Comparison of ENCODE assay signal across 8 cellular contexts in genomic region chr6:46217671-46218131, GRCh38. TPM values are rescaled to one million over a fixed set of nuclear protein-coding genes. Genes with fewer than 3 reads are reported as not detected.
DNase-seq lines count a peak whose midpoint lies in the region; ATAC-seq and TF ChIP-seq lines count a peak whose summit lies in the region.

No MANE protein-coding gene starts in this region.

- intact Hi-C loops in Right ventricle myocardium superior (cut with DNase I) (no loop called here), aorta (cut with DNase I) (no loop called here), Caco-2 (cut with micrococcal nuclease; ENCODE audit: unreplicated experiment) (no loop called here)

- H3K4me1 ChIP-seq in aorta (ENCODE audit: control insufficient read depth in 1 of 2, insufficient read depth in 2 of 2, low read length in 2 of 2) (peaks cover 3 to 7% of the 10 kb centered on the region in 2 donors), Caco-2 (no peaks in the 10 kb centered on the region)

- no peak overlapping the region for H3K4me3 Mint-ChIP-seq in Caco-2 (ENCODE audit: unreplicated experiment)

- H3K4me3 ChIP-seq in aorta (ENCODE audit: low read length in 2 of 2) (no peak overlapping the region), Caco-2 (ENCODE audit: low read depth, low read length) (no peak overlapping the region)

- ATAC-seq in HG03565 (IDR thresholded peaks at IDR 0.05; ENCODE audit: unreplicated experiment) = peak; percentile 51
- ATAC-seq in Right ventricle myocardium superior (ENCODE audit: poor library complexity) = peak; percentile 84
- peak; percentile 76 for ATAC-seq in aorta (ENCODE audit: low FRiP score)

- no peaks in the 10 kb centered on the region for H3K27me3 ChIP-seq in aorta (ENCODE audit: control insufficient read depth in 1 of 2, insufficient read depth in 2 of 2, low read length in 1 of 2)
- H3K27me3 ChIP-seq in Caco-2 (replicated peaks; ENCODE audit: control insufficient read depth, insufficient read depth, low read length) = no peaks in the 10 kb centered on the region

- POLR2A ChIA-PET in Caco-2 (lab: Charles Lee) = no interaction called here

- no TSS peak for BruUV-seq in Caco-2 (replicated peaks; lab: Mats Ljungman, UMichigan)

- H3K4me1 Mint-ChIP-seq in Caco-2 (ENCODE audit: low read depth, unreplicated experiment) = no peaks in the 10 kb centered on the region

- no peaks in the 10 kb centered on the region for H3K9me3 Mint-ChIP-seq in Caco-2 (ENCODE audit: unreplicated experiment)

- WGBS in aorta, 2 donors = 28 to 31% methylated on average over 5 of the region's 5 CpGs

- H3K36me3 Mint-ChIP-seq in Caco-2 (ENCODE audit: insufficient read depth, unreplicated experiment) = no peaks in the 10 kb centered on the region

- no peak overlapping the region for H3K27ac Mint-ChIP-seq in Caco-2 (ENCODE audit: unreplicated experiment)

- DNase-seq in GM10266 (ENCODE audit: extremely low spot score) = peak; percentile 47
- DNase-seq in GM20000 (ENCODE audit: low spot score) = peak; percentile 55
- peak; percentile 47 for DNase-seq in Right ventricle myocardium superior
- DNase-seq in aorta = peak in 1 of 2 donors; percentile 69
- no peak for DNase-seq in Caco-2
- no peak for DNase-seq in COLO668 (lab: John Stamatoyannopoulos, UW; ENCODE audit: unreplicated experiment)
- DNase-seq in DMS153 (lab: John Stamatoyannopoulos, UW) = no peak

- peaks cover 3% of the 10 kb centered on the region for H3K27me3 Mint-ChIP-seq in Caco-2 (ENCODE audit: insufficient read depth, unreplicated experiment)

- H3K36me3 ChIP-seq in aorta (ENCODE audit: control insufficient read depth in 1 of 2, insufficient read depth in 2 of 2, low read length in 1 of 2) (no peaks in the 10 kb centered on the region), Caco-2 (ENCODE audit: control insufficient read depth, insufficient read depth, low read length) (no peaks in the 10 kb centered on the region)

- CTCF ChIA-PET in Caco-2 (lab: Charles Lee) = no interaction called here

- peak overlapping the region; percentile 88 to 96 for H3K27ac ChIP-seq in aorta (ENCODE audit: low read depth in 1 of 2, low read length in 2 of 2)

- H3K9me3 ChIP-seq in aorta (ENCODE audit: control insufficient read depth, low read length) (no peaks in the 10 kb centered on the region), Caco-2 (no peaks in the 10 kb centered on the region)

- TF ChIP-seq CTCF in GM10266 (IDR thresholded peaks at IDR 0.05; ENCODE audit: control insufficient read depth, insufficient read depth, low read depth, missing control alignments) = no peak
- TF ChIP-seq CTCF in GM20000 (IDR thresholded peaks at IDR 0.05; ENCODE audit: extremely low read depth, missing control alignments) = no peak
- no peak for TF ChIP-seq CTCF in Caco-2 (IDR thresholded peaks at IDR 0.05; ENCODE audit: insufficient read depth in 1 of 2, low read depth in 1 of 2, low read length in 1 of 2, severe bottlenecking in 1 of 2, unreplicated experiment in 1 of 2)

RNA-seq across cellular contexts. Expression of gene ENPP5, which starts 46.9 kb away (rescaled TPM):
- 3.0 TPM for total RNA-seq in Right ventricle myocardium superior
- total RNA-seq in aorta = 1 to 10 TPM; 3.7 to 4.0 TPM
- polyA plus RNA-seq in aorta = 1 to 10 TPM; 1.7 to 2.9 TPM
- total RNA-seq in Caco-2 (2022) = 1.4 and 2.3 TPM in 2 replicates

Comparison
In these comparisons a context has a peak if more than half of its experiments do, and no peak if none do; other contexts are left out.
1. DNase-seq: peak in GM10266 (single experiment), GM20000 (single experiment) and Right ventricle myocardium superior (single experiment); none in Caco-2 (0 of 2), COLO668 (single experiment) and DMS153 (single experiment).
2. Peak in every context shown above with its lines, with median percentiles within 50 percentile points of each other: ATAC-seq.